8 cellular contexts compared by ENCODE assay signal in the genomic region with DNA sequence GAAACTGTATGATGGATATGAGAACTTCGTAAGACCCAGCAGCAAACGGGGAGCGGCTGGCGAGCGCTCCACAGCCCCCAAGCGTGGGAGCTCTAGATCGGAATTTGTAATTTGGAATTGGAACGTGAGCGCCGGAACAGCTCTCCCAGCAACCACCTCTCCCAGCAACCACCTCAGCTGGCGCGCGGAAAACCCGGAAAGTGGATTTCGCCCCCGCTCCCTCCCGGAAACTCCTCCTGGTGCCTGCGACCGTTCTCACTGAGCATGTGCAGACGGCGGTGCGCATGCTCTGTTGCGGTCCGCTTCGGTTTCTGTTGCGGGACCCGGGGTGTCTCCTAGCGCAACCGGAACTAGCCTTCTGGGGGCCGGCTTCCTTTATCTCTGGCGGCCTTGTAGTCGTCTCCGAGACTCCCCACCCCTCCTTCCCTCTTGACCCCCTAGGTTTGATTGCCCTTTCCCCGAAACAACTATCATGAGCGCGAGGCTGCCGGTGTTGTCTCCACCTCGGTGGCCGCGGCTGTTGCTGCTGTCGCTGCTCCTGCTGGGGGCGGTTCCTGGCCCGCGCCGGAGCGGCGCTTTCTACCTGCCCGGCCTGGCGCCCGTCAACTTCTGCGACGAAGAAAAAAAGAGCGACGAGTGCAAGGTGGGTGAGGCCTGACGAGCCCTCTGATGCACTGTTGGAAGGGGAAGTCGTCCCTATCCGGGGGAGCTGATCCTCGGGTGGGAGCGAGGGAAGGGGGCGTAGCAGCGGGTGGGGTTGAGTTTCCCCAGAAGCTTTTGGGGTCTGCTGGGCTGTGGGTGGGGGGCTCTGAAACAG. TPM values are rescaled to one million over a fixed set of nuclear protein-coding genes. Genes with fewer than 3 reads are reported as not detected.
DNase-seq lines count a peak whose midpoint lies in the region; ATAC-seq and TF ChIP-seq lines count a peak whose summit lies in the region.

A gene with protein sequence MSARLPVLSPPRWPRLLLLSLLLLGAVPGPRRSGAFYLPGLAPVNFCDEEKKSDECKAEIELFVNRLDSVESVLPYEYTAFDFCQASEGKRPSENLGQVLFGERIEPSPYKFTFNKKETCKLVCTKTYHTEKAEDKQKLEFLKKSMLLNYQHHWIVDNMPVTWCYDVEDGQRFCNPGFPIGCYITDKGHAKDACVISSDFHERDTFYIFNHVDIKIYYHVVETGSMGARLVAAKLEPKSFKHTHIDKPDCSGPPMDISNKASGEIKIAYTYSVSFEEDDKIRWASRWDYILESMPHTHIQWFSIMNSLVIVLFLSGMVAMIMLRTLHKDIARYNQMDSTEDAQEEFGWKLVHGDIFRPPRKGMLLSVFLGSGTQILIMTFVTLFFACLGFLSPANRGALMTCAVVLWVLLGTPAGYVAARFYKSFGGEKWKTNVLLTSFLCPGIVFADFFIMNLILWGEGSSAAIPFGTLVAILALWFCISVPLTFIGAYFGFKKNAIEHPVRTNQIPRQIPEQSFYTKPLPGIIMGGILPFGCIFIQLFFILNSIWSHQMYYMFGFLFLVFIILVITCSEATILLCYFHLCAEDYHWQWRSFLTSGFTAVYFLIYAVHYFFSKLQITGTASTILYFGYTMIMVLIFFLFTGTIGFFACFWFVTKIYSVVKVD (plus strand): TSS at position 338 of the 817 bp plus-strand sequence. CDS start 135 bp downstream, at position 473.

- H3K9ac ChIP-seq in fibroblast of lung (ENCODE audit: insufficient read depth, low read length), result peak within 1 kb of the TSS; percentile 87

- H3K36me3 ChIP-seq in DOHH2 (ENCODE audit: control insufficient read depth, low read length) (peaks cover 11% of the 10 kb centered on the region; the same call in 1 of the 2 replicates), GM23338 (ENCODE audit: insufficient read depth) (no peaks in the 10 kb centered on the region), fibroblast of lung (ENCODE audit: control insufficient read depth, insufficient read depth, low read length) (no peaks in the 10 kb centered on the region)

- H3K27ac ChIP-seq in DOHH2 (ENCODE audit: low read depth, low read length), result peak within 1 kb of the TSS; percentile 84
- H3K27ac ChIP-seq in GM23338 (ENCODE audit: low read depth), result peak within 1 kb of the TSS; percentile 93
- peak within 1 kb of the TSS; percentile 84 for H3K27ac ChIP-seq in RWPE1
- H3K27ac ChIP-seq in fibroblast of lung (ENCODE audit: insufficient read depth, low read length), result peak within 1 kb of the TSS; percentile 89

- TF ChIP-seq CTCF in DOHH2 (IDR thresholded peaks at IDR 0.05; ENCODE audit: low read depth, low read length, poor library complexity, severe bottlenecking) (no peak), GM23338 (conservative IDR thresholded peaks at IDR 0.05; ENCODE audit: low read depth in 2 of 2) (no peak), LNCaP clone FGC (IDR thresholded peaks at IDR 0.05; ENCODE audit: control insufficient read depth, extremely low read depth, insufficient read depth) (no peak), RWPE1 (conservative IDR thresholded peaks at IDR 0.05; ENCODE audit: low read depth) (no peak), fibroblast of lung (conservative IDR thresholded peaks at IDR 0.05 in 1 of 2, IDR thresholded peaks at IDR 0.05 in 1 of 2; ENCODE audit: low read depth in 1 of 2, low read length in 2 of 2) (no peak)

- peak; percentile 70 for ATAC-seq in GM23338
- peak; percentile 54 for ATAC-seq in activated T-helper 17 cell treated with anti-CD3 and anti-CD28 coated beads, Interleukin-2, amount 50 U/mL, for 72 hours (replicated peaks)
- ATAC-seq in naive thymus-derived CD8-positive, alpha-beta T cell, result peak; percentile 53 to 57

- H3K4me3 ChIP-seq in DOHH2 (ENCODE audit: low read length) (peak within 1 kb of the TSS; percentile 86), GM23338 (peak within 1 kb of the TSS; percentile 89), LNCaP clone FGC (ENCODE audit: low read depth, low read length) (peak within 1 kb of the TSS; percentile 75), fibroblast of lung (replicated peaks in 1 of 4; ENCODE audit: control extremely low read depth in 1 of 4, insufficient read depth in 1 of 4, low read depth in 3 of 4, low read length in 4 of 4) (peak within 1 kb of the TSS; percentile 77 to 94 (median 92))

- 0 out of 2 replicates have a peak, but pooled peaks cover 4% of the 10 kb centered on the region for H4K20me1 ChIP-seq in DOHH2 (ENCODE audit: control insufficient read depth, insufficient read depth, low read depth, low read length)
- H4K20me1 ChIP-seq in GM23338 (replicated peaks; ENCODE audit: insufficient read depth), result peaks cover 13% of the 10 kb centered on the region
- peaks cover 2% of the 10 kb centered on the region for H4K20me1 ChIP-seq in fibroblast of lung (ENCODE audit: control insufficient read depth, extremely low read depth, insufficient read depth, low read length)

- H3K9me3 ChIP-seq in DOHH2 (ENCODE audit: control insufficient read depth, insufficient read depth, low read length), result no peaks in the 10 kb centered on the region
- no peaks in the 10 kb centered on the region for H3K9me3 ChIP-seq in fibroblast of lung (ENCODE audit: control insufficient read depth, insufficient read depth, low read depth, low read length)

- peaks cover 29% of the 10 kb centered on the region for H3K4me1 Mint-ChIP-seq in GM23338
- peaks cover 41% of the 10 kb centered on the region for H3K4me1 Mint-ChIP-seq in activated T-helper 17 cell treated with anti-CD3 and anti-CD28 coated beads, Interleukin-2, amount 50 U/mL, for 72 hours
- peaks cover 30 to 90% (median 80%) of the 10 kb centered on the region in 4 donors for H3K4me1 Mint-ChIP-seq in naive thymus-derived CD8-positive, alpha-beta T cell

- CTCF ChIA-PET in RWPE1 (lab: Yijun Ruan, JAX), result interaction anchor here (0.6 kb wide), 1 partner anchor 58 kb away, joined by 4 read pairs; no protein-coding TSS in a partner anchor

- peaks cover 5% of the 10 kb centered on the region; the same call in 2 of the 3 replicates for H3K36me3 Mint-ChIP-seq in GM23338 (ENCODE audit: low read depth)
- H3K36me3 Mint-ChIP-seq in activated T-helper 17 cell treated with anti-CD3 and anti-CD28 coated beads, Interleukin-2, amount 50 U/mL, for 72 hours (ENCODE audit: low read depth), result peaks cover 43% of the 10 kb centered on the region
- peaks cover 0 to 9% (median 0%) of the 10 kb centered on the region in 3 donors for H3K36me3 Mint-ChIP-seq in naive thymus-derived CD8-positive, alpha-beta T cell

- no peaks in the 10 kb centered on the region for H3K9me2 ChIP-seq in DOHH2 (replicated peaks; ENCODE audit: control insufficient read depth, low read length)
- H3K9me2 ChIP-seq in GM23338 (ENCODE audit: insufficient read depth), result peaks cover 10% of the 10 kb centered on the region

- H3K4me3 Mint-ChIP-seq in GM23338, result peak within 1 kb of the TSS; percentile 96
- H3K4me3 Mint-ChIP-seq in activated T-helper 17 cell treated with anti-CD3 and anti-CD28 coated beads, Interleukin-2, amount 50 U/mL, for 72 hours, result peak within 1 kb of the TSS; percentile 95
- H3K4me3 Mint-ChIP-seq in naive thymus-derived CD8-positive, alpha-beta T cell, result peak within 1 kb of the TSS; percentile 95 to 100 (median 98)

- H3K27me3 ChIP-seq in DOHH2 (ENCODE audit: control insufficient read depth, low read length) (no peaks in the 10 kb centered on the region), GM23338 (ENCODE audit: insufficient read depth) (no peaks in the 10 kb centered on the region), fibroblast of lung (ENCODE audit: control insufficient read depth, insufficient read depth, low read length) (no peaks in the 10 kb centered on the region)

- POLR2A ChIA-PET in RWPE1 (lab: Yijun Ruan, JAX; ENCODE audit: low non-redundant PET), result interaction anchor here (0.6 kb wide), 1 partner anchor 80 kb away, joined by 3 read pairs; no protein-coding TSS in a partner anchor
- POLR2A ChIA-PET in naive thymus-derived CD8-positive, alpha-beta T cell (lab: Charles Lee), result interaction anchor here (0.9 to 3.7 kb wide), 8 partner anchors 25 to 301 kb away, joined by 3 to 16 read pairs (median 4); a partner anchor contains a TSS

- peak; percentile 99 for DNase-seq in GM23338 (ENCODE audit: low spot score)
- peak; percentile 84 for DNase-seq in LNCaP clone FGC (ENCODE audit: low read depth)
- DNase-seq in RWPE1 (ENCODE audit: low spot score), result peak; percentile 98
- DNase-seq in fibroblast of lung (ENCODE audit: low read depth in 2 of 2), result peak; percentile 97
- peak; percentile 94 to 99 (median 96) for DNase-seq in naive thymus-derived CD8-positive, alpha-beta T cell
- DNase-seq in stimulated activated naive CD4-positive, alpha-beta T cell (lab: John Stamatoyannopoulos, UW), result peak; percentile 92 to 96 (median 95)

- H2AFZ ChIP-seq in GM23338, result peak within 1 kb of the TSS; percentile 58; the same call in 1 of the 2 replicates
- H2AFZ ChIP-seq in fibroblast of lung (ENCODE audit: low read length), result peak within 1 kb of the TSS; percentile 91

- H3K4me2 ChIP-seq in DOHH2 (ENCODE audit: low read length) (peak within 1 kb of the TSS; percentile 94), GM23338 (peak within 1 kb of the TSS; percentile 91), fibroblast of lung (ENCODE audit: extremely low read depth, insufficient read depth, low read length) (peak within 1 kb of the TSS; percentile 98)

- H3K9me3 Mint-ChIP-seq in GM23338, result peaks cover 7% of the 10 kb centered on the region; the same call in 2 of the 3 replicates
- H3K9me3 Mint-ChIP-seq in activated T-helper 17 cell treated with anti-CD3 and anti-CD28 coated beads, Interleukin-2, amount 50 U/mL, for 72 hours, result no peaks in the 10 kb centered on the region
- peaks cover 0 to 2% (median 0%) of the 10 kb centered on the region in 9 donors for H3K9me3 Mint-ChIP-seq in naive thymus-derived CD8-positive, alpha-beta T cell

- H3K4me1 ChIP-seq in DOHH2 (ENCODE audit: control insufficient read depth, low read length) (peaks cover 70% of the 10 kb centered on the region), GM23338 (ENCODE audit: insufficient read depth) (peaks cover 16% of the 10 kb centered on the region), fibroblast of lung (ENCODE audit: control insufficient read depth, extremely low read depth, insufficient read depth, low read length) (peaks cover 5% of the 10 kb centered on the region)

- H3K27ac Mint-ChIP-seq in GM23338, result peak within 1 kb of the TSS; percentile 98
- peak within 1 kb of the TSS; percentile 96 for H3K27ac Mint-ChIP-seq in activated T-helper 17 cell treated with anti-CD3 and anti-CD28 coated beads, Interleukin-2, amount 50 U/mL, for 72 hours
- H3K27ac Mint-ChIP-seq in naive thymus-derived CD8-positive, alpha-beta T cell, result peak within 1 kb of the TSS; percentile 94 to 99 (median 99)

- H3K79me2 ChIP-seq in DOHH2 (ENCODE audit: control insufficient read depth, low read length) (peaks cover 66% of the 10 kb centered on the region), GM23338 (replicated peaks; ENCODE audit: insufficient read depth) (peaks cover 51% of the 10 kb centered on the region), fibroblast of lung (ENCODE audit: control insufficient read depth, insufficient read depth, low read length) (peaks cover 45% of the 10 kb centered on the region)

- H3F3A ChIP-seq in DOHH2 (ENCODE audit: control insufficient read depth, insufficient read depth), result peaks cover 27% of the 10 kb centered on the region
- H3F3A ChIP-seq in GM23338 (replicated peaks; ENCODE audit: low read depth), result peaks cover 10% of the 10 kb centered on the region

- H3K27me3 Mint-ChIP-seq in GM23338 (ENCODE audit: insufficient read depth, low read depth, poor library complexity), result peaks cover 20% of the 10 kb centered on the region
- no peaks in the 10 kb centered on the region for H3K27me3 Mint-ChIP-seq in activated T-helper 17 cell treated with anti-CD3 and anti-CD28 coated beads, Interleukin-2, amount 50 U/mL, for 72 hours
- H3K27me3 Mint-ChIP-seq in naive thymus-derived CD8-positive, alpha-beta T cell, result peaks cover 0 to 2% (median 0%) of the 10 kb centered on the region in 5 donors

RNA-seq across cellular contexts. Expression of the gene that starts here (rescaled TPM):
- 115 and 140 TPM in 2 replicates for total RNA-seq in GM23338 (2014; rRNA removed; shearing (Covaris generic))
- polyA plus RNA-seq in GM23338 (2016; fragmentation: Nextera tagmentation; extraction: Ambion mirVana) (49.4 and 50.5 TPM in 2 replicates), fibroblast of lung (116 and 149 TPM in 2 replicates)
- total RNA-seq in activated T-helper 17 cell treated with anti-CD3 and anti-CD28 coated beads, Interleukin-2, amount 50 U/mL, for 72 hours, result 10 to 100 TPM; 50.6 to 97.3 TPM
- 95.3 and 109 TPM in 2 replicates for total RNA-seq in fibroblast of lung
- 68.7 and 83.5 TPM in 2 replicates for polyA plus RNA-seq in fibroblast of lung (2012)
- polyA minus RNA-seq in fibroblast of lung (ENCODE audit: low replicate concordance), result 17.5 and 28.0 TPM in 2 replicates
- total RNA-seq in naive thymus-derived CD8-positive, alpha-beta T cell, result 10 to 100 TPM; 45.5 to 50.5 TPM
- 10 to 100 TPM; 41.5 to 57.4 (median 50.2) TPM for polyA plus RNA-seq in naive thymus-derived CD8-positive, alpha-beta T cell

Comparison
In these comparisons a context has a peak if more than half of its experiments do, and no peak if none do; other contexts are left out.
1. Peak in every context shown above with its lines: DNase-seq, ATAC-seq, H3K4me3 ChIP-seq and H3K27ac ChIP-seq.